ENCODE assay signal across 8 cellular contexts in the genomic region with DNA sequence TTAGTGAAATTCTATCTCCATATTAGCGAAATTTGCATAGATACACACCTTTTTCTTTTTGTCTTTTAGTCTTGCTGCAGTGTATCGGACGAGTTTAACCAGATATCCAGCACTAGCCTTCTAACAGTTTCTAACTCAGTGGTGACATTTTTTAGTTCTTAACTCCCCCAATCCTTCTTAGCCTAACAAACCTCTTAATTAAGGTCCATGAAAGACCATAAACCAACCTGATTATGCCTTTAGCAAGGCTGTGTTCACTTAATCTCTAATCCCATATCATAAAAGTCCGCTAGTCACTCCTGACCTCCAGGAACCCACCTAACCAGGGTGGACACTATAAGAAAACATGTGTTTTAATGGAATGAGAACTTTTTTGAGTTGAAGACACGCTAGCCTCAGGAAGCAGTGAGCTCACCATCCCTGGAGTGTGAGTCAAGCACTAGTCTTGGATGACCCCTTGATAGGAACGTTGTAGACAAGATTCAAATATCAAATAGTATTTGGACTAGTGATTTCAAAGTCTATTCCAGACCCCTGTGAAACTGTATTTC. TPM values are rescaled to one million over a fixed set of nuclear protein-coding genes. Genes with fewer than 3 reads are reported as not detected.
DNase-seq lines count a peak whose midpoint lies in the region; ATAC-seq, FAIRE-seq and TF ChIP-seq lines count a peak whose summit lies in the region.

No MANE protein-coding gene starts in this region.

- H3K27me3 ChIP-seq in DOHH2 (ENCODE audit: control insufficient read depth, low read length) (no peaks in the 10 kb centered on the region), adipocyte (replicated peaks; ENCODE audit: control insufficient read depth, insufficient read depth, low read length) (no peaks in the 10 kb centered on the region)

- H3K9ac ChIP-seq in adipocyte (ENCODE audit: low read length) (peak overlapping the region; percentile 99), kidney (ENCODE audit: low read length in 2 of 2) (no peak overlapping the region)

- in situ Hi-C loops in KBM-7 (cut with MboI; ENCODE audit: low pct_unique_long_range_greater_than_20kb, low sequenced_read_pairs) = no loop called here

- DNase-seq in KBM-7 (peak; percentile 67), adipocyte (ENCODE audit: low read depth) (peak; percentile 78), kidney (no peak), substantia nigra (lab: John Stamatoyannopoulos, UW) (no peak), activated gamma-delta T cell treated with Interleukin-2 at 50 U/mL for 16 hours (no peak)
- no peak for DNase-seq in stimulated activated CD8-positive, alpha-beta memory T cell treated with anti-CD3 and anti-CD28 coated beads, Interleukin-4, amount 100 ng/mL, for 48 hours

- TF ChIP-seq CTCF in DOHH2 (IDR thresholded peaks at IDR 0.05; ENCODE audit: low read depth, low read length, poor library complexity, severe bottlenecking) = no peak
- TF ChIP-seq CTCF in kidney (IDR thresholded peaks at IDR 0.05; ENCODE audit: borderline replicate concordance, extremely low read depth, insufficient read depth) = no peak

- peaks cover 24% of the 10 kb centered on the region for H3F3A ChIP-seq in DOHH2 (ENCODE audit: control insufficient read depth, insufficient read depth)

- ATAC-seq in HG03196 (IDR thresholded peaks at IDR 0.05; ENCODE audit: unreplicated experiment) = no peak

- peaks cover 62% of the 10 kb centered on the region for H3K36me3 ChIP-seq in DOHH2 (ENCODE audit: control insufficient read depth, low read length)
- peaks cover 6% of the 10 kb centered on the region for H3K36me3 ChIP-seq in adipocyte (ENCODE audit: control insufficient read depth, insufficient read depth, low read length, severe bottlenecking)
- H3K36me3 ChIP-seq in kidney (ENCODE audit: control insufficient read depth in 1 of 2, insufficient read depth in 2 of 2, low read length in 2 of 2) = no peaks in the 10 kb centered on the region

- H3K4me1 ChIP-seq in DOHH2 (ENCODE audit: control insufficient read depth, low read length) = peaks cover 44% of the 10 kb centered on the region
- peaks cover 26% of the 10 kb centered on the region for H3K4me1 ChIP-seq in adipocyte (ENCODE audit: control insufficient read depth, insufficient read depth, low read length)
- H3K4me1 ChIP-seq in kidney (ENCODE audit: control insufficient read depth in 1 of 2, insufficient read depth in 1 of 2, low read depth in 1 of 2, low read length in 2 of 2) = peaks cover 0 to 5% of the 10 kb centered on the region in 2 donors

- peak overlapping the region; percentile 96 for H3K4me3 ChIP-seq in DOHH2 (ENCODE audit: low read length)
- H3K4me3 ChIP-seq in adipocyte (ENCODE audit: low read length) = peak overlapping the region; percentile 99
- H3K4me3 ChIP-seq in kidney (ENCODE audit: low read length in 2 of 2) = peak overlapping the region; percentile 72 to 82

- no peaks in the 10 kb centered on the region for H4K20me1 ChIP-seq in DOHH2 (ENCODE audit: control insufficient read depth, insufficient read depth, low read depth, low read length)

- peak overlapping the region; percentile 96 for H3K4me2 ChIP-seq in DOHH2 (ENCODE audit: low read length)

- H3K79me2 ChIP-seq in DOHH2 (ENCODE audit: control insufficient read depth, low read length) = peaks cover 80% of the 10 kb centered on the region

- no peak for FAIRE-seq in kidney (lab: Jason Lieb, UNC)

- H3K27ac ChIP-seq in DOHH2 (ENCODE audit: low read depth, low read length) (peak overlapping the region; percentile 97), kidney (ENCODE audit: low read depth in 2 of 2, low read length in 2 of 2) (peak overlapping the region in 1 of 2 donors; percentile 36), substantia nigra (ENCODE audit: low read depth, low read length, poor library complexity, severe bottlenecking) (peak overlapping the region; percentile 98)

- H3K9me2 ChIP-seq in DOHH2 (replicated peaks; ENCODE audit: control insufficient read depth, low read length) = no peaks in the 10 kb centered on the region

- H3K9me3 ChIP-seq in DOHH2 (ENCODE audit: control insufficient read depth, insufficient read depth, low read length) (no peaks in the 10 kb centered on the region), adipocyte (ENCODE audit: control insufficient read depth, low read length) (no peaks in the 10 kb centered on the region), kidney (ENCODE audit: control insufficient read depth in 1 of 2, low read length in 2 of 2) (no peaks in the 10 kb centered on the region)

- intact Hi-C loops in kidney (cut with DNase I) = no loop called here

RNA-seq across cellular contexts. Expression of a gene that starts 9.4 kb away (rescaled TPM):
- total RNA-seq in kidney = 52.3 TPM
- 27.9 TPM for polyA plus RNA-seq in kidney (ENCODE audit: insufficient read depth, low read depth, low replicate concordance)

RNA-seq across cellular contexts. Expression of a gene that starts 30.6 kb away (rescaled TPM):
- 0.19 TPM for total RNA-seq in kidney
- polyA plus RNA-seq in kidney (ENCODE audit: insufficient read depth, low read depth, low replicate concordance) = not detected

RNA-seq across cellular contexts. Expression of a gene that starts 58.8 kb away (rescaled TPM):
- 18.9 TPM for total RNA-seq in kidney
- 4.5 TPM for polyA plus RNA-seq in kidney (ENCODE audit: insufficient read depth, low read depth, low replicate concordance)

Comparison
In these comparisons a context has a peak if more than half of its experiments do, and no peak if none do; other contexts are left out.
1. DNase-seq: peak in KBM-7 (single experiment) and adipocyte (single experiment); none in kidney (single experiment), substantia nigra (0 of 49), stimulated activated CD8-positive, alpha-beta memory T cell treated with anti-CD3 and anti-CD28 coated beads, Interleukin-4, amount 100 ng/mL, for 48 hours (single experiment) and activated gamma-delta T cell treated with Interleukin-2 at 50 U/mL for 16 hours (single experiment).
2. Peak in every context shown above with its lines, with median percentiles within 50 percentile points of each other: H3K4me3 ChIP-seq.